ENCODE assay signal across 1 cellular context in genomic region chr17:63529711-63530556, GRCh38.
TF ChIP-seq lines count a peak whose summit lies in the region.

No MANE protein-coding gene starts in this region.

TF ChIP-seq in HEK293, 187 proteins besides CTCF, POLR2A, EP300 and RAD21 (continued from another document):
- peak; percentile 41 for TF ChIP-seq ZFHX2 (tag by site-specific recombination; conservative IDR thresholded peaks at IDR 0.05)
TF ChIP-seq in HEK293: peak in this region for 2.
